Comparison of ENCODE assay signal across 18 cellular contexts in genomic region chr2:216373896-216374295, GRCh38. TPM values are rescaled to one million over a fixed set of nuclear protein-coding genes. Genes with fewer than 3 reads are reported as not detected.
"Had no signal": no experiment of that assay in that cellular context is flagged by ENCODE, and none has a peak within 500 bp of the region (broad histone marks: within the 10 kb centered on the region; RNA-seq: fewer than 3 reads in every experiment).

No MANE protein-coding gene starts in this region.

- H3K27me3 ChIP-seq: ovary had no signal

- H3K9me3 ChIP-seq: adrenal gland, left ventricle myocardium inferior, mucosa of descending colon, ovary, right lobe of liver, stomach, upper lobe of left lung had no signal

- DNase-seq: activated CD4-positive, alpha-beta T cell treated with anti-CD3 and anti-CD28 coated beads for 1 hour; activated gamma-delta T cell treated with Interleukin-2 at 50 U/mL for 16 hours; adrenal gland; effector memory CD4-positive, alpha-beta T cell; head of caudate nucleus; left ventricle myocardium inferior; mucosa of descending colon; naive thymus-derived CD8-positive, alpha-beta T cell; ovary; right lobe of liver; stimulated activated CD4-positive, alpha-beta T cell treated with anti-CD3 and anti-CD28 coated beads, Interleukin-4, amount 100 ng/mL, for 24 hours; stomach; upper lobe of left lung; WERI-Rb-1 had no signal

- H3K36me3 Mint-ChIP-seq: stimulated activated effector memory CD8-positive, alpha-beta T cell treated with anti-CD3 and anti-CD28 coated beads, Interleukin-12 subunit alpha, Interleukin-12 subunit beta, amount 100 ng/mL, for 72 hours had no signal

- H3K4me3 ChIP-seq: adrenal gland, cardiac muscle cell, left ventricle myocardium inferior, mucosa of descending colon, ovary, right lobe of liver, stomach, upper lobe of left lung had no signal

- H3K4me3 Mint-ChIP-seq: stimulated activated effector memory CD8-positive, alpha-beta T cell treated with anti-CD3 and anti-CD28 coated beads, Interleukin-12 subunit alpha, Interleukin-12 subunit beta, amount 100 ng/mL, for 72 hours had no signal

- H3K27ac ChIP-seq: adrenal gland, cardiac muscle cell, left ventricle myocardium inferior, ovary, right lobe of liver, stomach, upper lobe of left lung, WERI-Rb-1 had no signal

- H3K27ac Mint-ChIP-seq: activated naive CD4-positive, alpha-beta T cell treated with anti-CD3 and anti-CD28 coated beads, Interleukin-2, amount 50 U/mL, for 72 hours; naive thymus-derived CD8-positive, alpha-beta T cell; stimulated activated effector memory CD8-positive, alpha-beta T cell treated with anti-CD3 and anti-CD28 coated beads, Interleukin-12 subunit alpha, Interleukin-12 subunit beta, amount 100 ng/mL, for 72 hours had no signal

- ATAC-seq: mucosa of descending colon; naive thymus-derived CD8-positive, alpha-beta T cell; right lobe of liver had no signal

- H3K36me3 ChIP-seq: adrenal gland, cardiac muscle cell, left ventricle myocardium inferior, ovary, right lobe of liver, stomach, upper lobe of left lung, WERI-Rb-1 had no signal

RNA-seq across cellular contexts. Expression of gene MARCHF4, which starts 1.6 kb away (rescaled TPM):
- total RNA-seq: activated naive CD4-positive, alpha-beta T cell treated with anti-CD3 and anti-CD28 coated beads, Interleukin-2, amount 50 U/mL, for 72 hours; cardiac muscle cell; naive thymus-derived CD8-positive, alpha-beta T cell; right lobe of liver; T-helper 2 cell treated with Interferon-gamma antibody and Interleukin-4, amounts not matched to agents 100 ng/mL and 5 ng/mL, for 36 hours had no signal
- polyA plus RNA-seq: cardiac muscle cell; naive thymus-derived CD8-positive, alpha-beta T cell had no signal
